ENCODE assay signal across 12 cellular contexts in genomic region chr10:24851595-24851994, GRCh38.
A peak's percentile ranks its signal among the peaks of the same experiment; 100 is the strongest.
DNase-seq lines count a peak whose midpoint lies in the region.
"Had no signal": no experiment of that assay in that cellular context is flagged by ENCODE, and none has a peak within 500 bp of the region (broad histone marks: within the 10 kb centered on the region; RNA-seq: fewer than 3 reads in every experiment).

No MANE protein-coding gene starts in this region.

- peak overlapping the region; percentile 33 for H3K27ac Mint-ChIP-seq in activated naive CD4-positive, alpha-beta T cell treated with anti-CD3 and anti-CD28 coated beads, Interleukin-2, amount 50 U/mL, for 24 hours
- H3K27ac Mint-ChIP-seq: activated B cell treated with CpG ODN at 0.5 μM for 24 hours; activated naive CD8-positive, alpha-beta T cell had no signal

- no peaks in the 10 kb centered on the region for H3K27me3 Mint-ChIP-seq in activated naive CD4-positive, alpha-beta T cell treated with anti-CD3 and anti-CD28 coated beads, Interleukin-2, amount 50 U/mL, for 24 hours
- H3K27me3 Mint-ChIP-seq: activated naive CD8-positive, alpha-beta T cell had no signal

- H3K9me3 Mint-ChIP-seq in activated naive CD4-positive, alpha-beta T cell treated with anti-CD3 and anti-CD28 coated beads, Interleukin-2, amount 50 U/mL, for 24 hours = no peaks in the 10 kb centered on the region
- H3K9me3 Mint-ChIP-seq: activated B cell treated with CpG ODN at 0.5 μM for 24 hours had no signal

- H3K4me3 Mint-ChIP-seq in activated naive CD4-positive, alpha-beta T cell treated with anti-CD3 and anti-CD28 coated beads, Interleukin-2, amount 50 U/mL, for 24 hours = peak overlapping the region; percentile 34
- H3K4me3 Mint-ChIP-seq: activated B cell treated with CpG ODN at 0.5 μM for 24 hours; activated naive CD8-positive, alpha-beta T cell had no signal

- H3K36me3 Mint-ChIP-seq in activated naive CD4-positive, alpha-beta T cell treated with anti-CD3 and anti-CD28 coated beads, Interleukin-2, amount 50 U/mL, for 24 hours = no peaks in the 10 kb centered on the region
- H3K36me3 Mint-ChIP-seq: activated naive CD8-positive, alpha-beta T cell had no signal

- DNase-seq in activated naive CD4-positive, alpha-beta T cell treated with Interleukin-2 at 50 U/mL for 16 hours = no peak
- DNase-seq in SHP77 treated with DMSO at 0.1 percent for 48 hours (lab: John Stamatoyannopoulos, UW) = peak; percentile 87
- peak; percentile 86 for DNase-seq in glomerular endothelial cell (ENCODE audit: extremely low read depth, low read depth, low spot score)
- DNase-seq in T1000 (lab: John Stamatoyannopoulos, UW) = no peak
- no peak for DNase-seq in NK-92 treated with Interleukin-12 subunit alpha and Interleukin-12 subunit beta, amount 100 ng/mL, for 24 hours (lab: John Stamatoyannopoulos, UW)
- DNase-seq in NCI-H2171 (lab: John Stamatoyannopoulos, UW) = no peak
- DNase-seq in activated gamma-delta T cell treated with Interleukin-2 at 50 U/mL for 16 hours = no peak
- DNase-seq: activated B cell treated with CpG ODN at 0.5 μM for 24 hours, left ventricle myocardium superior, Peyer's patch had no signal

- peaks cover 11% of the 10 kb centered on the region for H3K4me1 Mint-ChIP-seq in activated naive CD4-positive, alpha-beta T cell treated with anti-CD3 and anti-CD28 coated beads, Interleukin-2, amount 50 U/mL, for 24 hours

Comparison
In these comparisons a context has a peak if more than half of its experiments do, and no peak if none do; other contexts are left out.
1. DNase-seq: peak in SHP77 treated with DMSO at 0.1 percent for 48 hours (single experiment) and glomerular endothelial cell (single experiment); none in activated naive CD4-positive, alpha-beta T cell treated with Interleukin-2 at 50 U/mL for 16 hours (single experiment), T1000 (single experiment), NK-92 treated with Interleukin-12 subunit alpha and Interleukin-12 subunit beta, amount 100 ng/mL, for 24 hours (single experiment), NCI-H2171 (single experiment) and activated gamma-delta T cell treated with Interleukin-2 at 50 U/mL for 16 hours (single experiment).